Comparison of ENCODE assay signal across 8 cellular contexts in the genomic region with DNA sequence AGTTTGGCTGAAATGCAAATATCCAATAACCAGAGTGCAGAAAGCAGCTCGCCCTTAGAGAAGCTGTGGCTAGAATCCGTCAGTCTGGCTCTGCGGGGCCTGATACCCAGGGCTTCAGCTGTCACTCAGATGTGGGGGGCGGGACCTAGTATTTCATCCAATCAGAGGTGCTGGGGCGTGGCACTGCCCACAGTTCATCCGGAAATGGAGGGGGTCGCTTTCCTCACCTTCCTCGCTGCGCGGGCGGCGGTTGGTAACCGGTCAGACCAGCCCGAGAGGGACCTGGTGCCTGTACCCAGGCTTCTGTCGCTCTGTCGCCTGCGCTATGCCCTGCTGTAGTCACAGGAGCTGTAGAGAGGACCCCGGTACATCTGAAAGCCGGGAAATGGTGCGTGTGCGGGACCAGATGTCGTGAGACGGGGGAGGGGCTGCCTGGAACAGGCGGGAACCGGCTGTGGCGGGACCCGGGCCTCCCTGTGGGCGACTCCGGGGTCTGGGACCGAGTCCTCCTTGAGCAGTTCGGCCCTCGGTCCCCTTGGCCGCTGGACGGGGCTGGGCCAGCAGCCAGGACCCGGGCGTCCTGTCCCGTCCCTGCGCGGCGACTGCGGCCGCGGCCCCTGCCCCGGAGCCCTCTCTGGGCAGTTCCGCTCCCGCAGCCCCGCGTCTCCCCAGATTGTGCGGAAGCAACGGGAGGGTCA. TPM values are rescaled to one million over a fixed set of nuclear protein-coding genes. Genes with fewer than 3 reads are reported as not detected.
DNase-seq lines count a peak whose midpoint lies in the region; ATAC-seq, FAIRE-seq and TF ChIP-seq lines count a peak whose summit lies in the region.

A gene (plus strand): TSS at position 222 of the 698 bp plus-strand sequence. CDS start 104 bp downstream, at position 326.

- FAIRE-seq in HepG2 (lab: Jason Lieb, UNC): peak; percentile 67

- H3K27ac Mint-ChIP-seq in CD4-positive, CD25-positive, alpha-beta regulatory T cell: peak within 1 kb of the TSS; percentile 91 to 99 (median 98)

- peak within 1 kb of the TSS; percentile 94 to 99 (median 96) for H3K4me3 Mint-ChIP-seq in CD4-positive, CD25-positive, alpha-beta regulatory T cell

- peak within 1 kb of the TSS; percentile 95 for H3K9ac ChIP-seq in HepG2 (ENCODE audit: insufficient read depth, low read depth, low read length)

- in situ Hi-C loops in HepG2 (cut with HindIII; ENCODE audit: extremely low pct_ligation_motif_present, low pct_unique_long_range_greater_than_20kb): no loop called here

- intact Hi-C loops in HepG2 (cut with micrococcal nuclease; ENCODE audit: unreplicated experiment): loop anchor here (1.0 to 5.0 kb wide), 3 partner anchors 38 to 128 kb away; a partner anchor contains a TSS

- peak; percentile 85 to 95 (median 91) for DNase-seq in CD4-positive, CD25-positive, alpha-beta regulatory T cell
- DNase-seq in NCI-H82 (lab: John Stamatoyannopoulos, UW) (peak; percentile 95), dermis blood vessel endothelial cell (peak; percentile 90), HepG2 (ENCODE audit: low spot score) (peak; percentile 93)
- peak; percentile 89 to 90 for DNase-seq in activated CD4-positive, alpha-beta T cell treated with anti-CD3 and anti-CD28 coated beads, Interleukin-2, amount 50 U/mL, for 4 hours
- DNase-seq in stimulated activated CD4-positive, alpha-beta T cell treated with anti-CD3 and anti-CD28 coated beads, Interleukin-2, amount 100 ng/mL, for 48 hours: peak; percentile 88 to 89

- H3K27me3 Mint-ChIP-seq in CD4-positive, CD25-positive, alpha-beta regulatory T cell: peaks cover 4% of the 10 kb centered on the region

- peaks cover 13% of the 10 kb centered on the region for H3K36me3 Mint-ChIP-seq in CD4-positive, CD25-positive, alpha-beta regulatory T cell

- H2AFZ ChIP-seq in HepG2 (ENCODE audit: low read length): peak within 1 kb of the TSS; percentile 27

- H3K4me1 Mint-ChIP-seq in CD4-positive, CD25-positive, alpha-beta regulatory T cell: peaks cover 14 to 51% (median 31%) of the 10 kb centered on the region in 4 donors

- peaks cover 21% of the 10 kb centered on the region for H3K4me1 ChIP-seq in CD4-positive, CD25-positive, alpha-beta regulatory T cell (ENCODE audit: control insufficient read depth, insufficient read depth, low read length, poor library complexity, severe bottlenecking)
- H3K4me1 ChIP-seq in HepG2 (ENCODE audit: insufficient read depth, low read length): peaks cover 51% of the 10 kb centered on the region

- CTCF ChIA-PET in HepG2 (lab: Yijun Ruan, JAX; ENCODE audit: low intra/inter-chr PET ratio, low total read pairs): interaction anchor here (1.8 kb wide), 1 partner anchor 216 kb away, joined by 6 read pairs; no protein-coding TSS in a partner anchor

- no peak for TF ChIP-seq EP300 in HepG2 (IDR thresholded peaks at IDR 0.05; ENCODE audit: low read depth in 2 of 2, low read length in 2 of 2)
- no peak for TF ChIP-seq EP300 in HepG2 (CRISPR knock-in tag; IDR thresholded peaks at IDR 0.05; ENCODE audit: borderline replicate concordance)

- peak; percentile 84 to 97 for TF ChIP-seq POLR2A in HepG2 (IDR thresholded peaks at IDR 0.05; ENCODE audit: insufficient read depth in 1 of 2, low read depth in 2 of 2, low read length in 2 of 2)

- no peaks in the 10 kb centered on the region for H3K27me3 ChIP-seq in CD4-positive, CD25-positive, alpha-beta regulatory T cell (ENCODE audit: control insufficient read depth, insufficient read depth, low read length)
- H3K27me3 ChIP-seq in HepG2 (ENCODE audit: control insufficient read depth in 1 of 2, insufficient read depth in 2 of 2, low read length in 2 of 2): no peaks in the 10 kb centered on the region; a peak in 1 of 5 replicates

- H3K27ac ChIP-seq in CD4-positive, CD25-positive, alpha-beta regulatory T cell (ENCODE audit: insufficient read depth, low read length, poor library complexity, severe bottlenecking): peak within 1 kb of the TSS; percentile 87
- H3K27ac ChIP-seq in HepG2 (ENCODE audit: extremely low read length, insufficient read depth, low read length): peak within 1 kb of the TSS; percentile 97

- WGBS in HepG2 (ENCODE audit: low lambda C conversion rate): 0% methylated on average over 6 of the region's 50 CpGs

- peak; percentile 90 to 92 for ATAC-seq in CD4-positive, CD25-positive, alpha-beta regulatory T cell (ENCODE audit: low read depth in 2 of 2)
- peak; percentile 80 for ATAC-seq in GM19438 (IDR thresholded peaks at IDR 0.05; ENCODE audit: low read depth, unreplicated experiment)
- ATAC-seq in HG03571 (IDR thresholded peaks at IDR 0.05; ENCODE audit: unreplicated experiment): peak; percentile 79
- peak; percentile 90 for ATAC-seq in HepG2

- no peak for TF ChIP-seq CTCF in HepG2 (CRISPR knock-in tag; IDR thresholded peaks at IDR 0.05)

- peak within 1 kb of the TSS; percentile 88 for H3K4me3 ChIP-seq in CD4-positive, CD25-positive, alpha-beta regulatory T cell (ENCODE audit: low read depth, low read length)
- peak within 1 kb of the TSS; percentile 80 to 88 (median 85) for H3K4me3 ChIP-seq in HepG2 (replicated peaks in 1 of 3; ENCODE audit: insufficient read depth in 1 of 3, low read depth in 2 of 3, low read length in 3 of 3)

- H4K20me1 ChIP-seq in HepG2 (ENCODE audit: insufficient read depth, low read length): no peaks in the 10 kb centered on the region

- H3K79me2 ChIP-seq in HepG2 (ENCODE audit: insufficient read depth, low read length): peaks cover 18% of the 10 kb centered on the region

- peak; percentile 35 for TF ChIP-seq RAD21 in HepG2 (CRISPR knock-in tag; IDR thresholded peaks at IDR 0.05)

- H3K4me2 ChIP-seq in HepG2 (ENCODE audit: low read depth, low read length): peak within 1 kb of the TSS; percentile 100

- peaks cover 0 to 7% (median 0%) of the 10 kb centered on the region in 7 donors for H3K9me3 Mint-ChIP-seq in CD4-positive, CD25-positive, alpha-beta regulatory T cell

- peaks cover 3 to 8% of the 10 kb centered on the region in 2 experiments for H3K9me3 ChIP-seq in CD4-positive, CD25-positive, alpha-beta regulatory T cell (ENCODE audit: control insufficient read depth in 2 of 2, low read length in 2 of 2)
- no peaks in the 10 kb centered on the region for H3K9me3 ChIP-seq in HepG2 (ENCODE audit: low read length)

- peaks cover 8% of the 10 kb centered on the region for H3K36me3 ChIP-seq in CD4-positive, CD25-positive, alpha-beta regulatory T cell (ENCODE audit: control insufficient read depth, insufficient read depth, low read length)
- 0 out of 5 replicates have a peak, but pooled peaks cover 0 to 1% of the 10 kb centered on the region in 2 experiments for H3K36me3 ChIP-seq in HepG2 (replicated peaks in 1 of 2; ENCODE audit: control insufficient read depth in 1 of 2, insufficient read depth in 2 of 2, low read length in 2 of 2)

- POLR2A ChIA-PET in HepG2 (lab: Yijun Ruan, JAX): interaction anchor here (0.6 to 2.7 kb wide), 10 partner anchors 9 to 216 kb away, joined by 3 to 30 read pairs (median 10); a partner anchor contains a TSS

- BruUV-seq in HepG2 (replicated peaks; lab: Mats Ljungman, UMichigan): no TSS peak

TF ChIP-seq in HepG2, 621 proteins besides CTCF, POLR2A, EP300 and RAD21 (continues in another document):
- TF ChIP-seq, protein P1, sequence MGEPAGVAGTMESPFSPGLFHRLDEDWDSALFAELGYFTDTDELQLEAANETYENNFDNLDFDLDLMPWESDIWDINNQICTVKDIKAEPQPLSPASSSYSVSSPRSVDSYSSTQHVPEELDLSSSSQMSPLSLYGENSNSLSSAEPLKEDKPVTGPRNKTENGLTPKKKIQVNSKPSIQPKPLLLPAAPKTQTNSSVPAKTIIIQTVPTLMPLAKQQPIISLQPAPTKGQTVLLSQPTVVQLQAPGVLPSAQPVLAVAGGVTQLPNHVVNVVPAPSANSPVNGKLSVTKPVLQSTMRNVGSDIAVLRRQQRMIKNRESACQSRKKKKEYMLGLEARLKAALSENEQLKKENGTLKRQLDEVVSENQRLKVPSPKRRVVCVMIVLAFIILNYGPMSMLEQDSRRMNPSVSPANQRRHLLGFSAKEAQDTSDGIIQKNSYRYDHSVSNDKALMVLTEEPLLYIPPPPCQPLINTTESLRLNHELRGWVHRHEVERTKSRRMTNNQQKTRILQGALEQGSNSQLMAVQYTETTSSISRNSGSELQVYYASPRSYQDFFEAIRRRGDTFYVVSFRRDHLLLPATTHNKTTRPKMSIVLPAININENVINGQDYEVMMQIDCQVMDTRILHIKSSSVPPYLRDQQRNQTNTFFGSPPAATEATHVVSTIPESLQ (CRISPR knock-in tag; conservative IDR thresholded peaks at IDR 0.05): no peak
- TF ChIP-seq TAF15 (IDR thresholded peaks at IDR 0.05; ENCODE audit: low read depth, low read length, poor library complexity, severe bottlenecking) (no peak), HNF4G (IDR thresholded peaks at IDR 0.05; ENCODE audit: borderline replicate concordance, low read depth, low read length) (0 out of 2 replicates have a peak, but pooled peaks have one; percentile 3), HNF4G (CRISPR knock-in tag; IDR thresholded peaks at IDR 0.05; ENCODE audit: borderline replicate concordance, low read depth) (no peak; the same call in 1 of the 2 replicates)

RNA-seq across cellular contexts. Expression of the gene that starts here (rescaled TPM):
- 17.1 TPM for total RNA-seq in CD4-positive, CD25-positive, alpha-beta regulatory T cell
- 1 to 10 TPM; 3.6 to 5.1 (median 4.3) TPM for polyA plus RNA-seq in CD4-positive, CD25-positive, alpha-beta regulatory T cell
- total RNA-seq in dermis blood vessel endothelial cell (8.8 and 11.2 TPM in 2 replicates), HepG2 (2016; rRNA removed; fragmentation: Illumina TruSeq; extraction: Trizol) (12.8 and 16.5 TPM in 2 replicates)
- 1.8 and 2.2 TPM in 2 replicates for total RNA-seq in HepG2 (2016; cell fraction: cytosol; rRNA removed; fragmentation: Illumina TruSeq; extraction: Trizol; ENCODE audit: low read depth)
- 12.7 and 16.3 TPM in 2 replicates for total RNA-seq in HepG2 (2016; cell fraction: insoluble cytoplasmic fraction; rRNA removed; fragmentation: Illumina TruSeq; extraction: Trizol)
- 4.7 and 6.4 TPM in 2 replicates for total RNA-seq in HepG2 (2016; cell fraction: membrane; rRNA removed; fragmentation: Illumina TruSeq; extraction: Trizol)
- total RNA-seq in HepG2 (2016; cell fraction: nucleus; rRNA removed; fragmentation: Illumina TruSeq; extraction: Trizol): 12.4 and 15.3 TPM in 2 replicates
- polyA plus RNA-seq in HepG2 (2011; rRNA removed): 4.5 and 6.0 TPM in 2 replicates
- polyA plus RNA-seq in HepG2 (2011; cell fraction: cytosol; rRNA removed): 1.4 and 2.3 TPM in 2 replicates
- polyA plus RNA-seq in HepG2 (2011; cell fraction: nucleus; rRNA removed): 5.8 and 7.8 TPM in 2 replicates
- 4.5 and 5.9 TPM in 2 replicates for polyA plus RNA-seq in HepG2 (2012)
- 0.33 and 0.34 TPM in 2 replicates for polyA plus RNA-seq in HepG2 (2016; cell fraction: cytosol; fragmentation: Illumina TruSeq; extraction: Trizol; ENCODE audit: low read depth)
- 7.7 and 8.5 TPM in 2 replicates for polyA plus RNA-seq in HepG2 (2016; cell fraction: insoluble cytoplasmic fraction; fragmentation: Illumina TruSeq; extraction: Trizol; ENCODE audit: low read depth)
- polyA plus RNA-seq in HepG2 (2016; cell fraction: membrane; fragmentation: Illumina TruSeq; extraction: Trizol; ENCODE audit: low read depth): 0.97 and 1.1 TPM in 2 replicates
- 42.0 and 43.2 TPM in 2 replicates for polyA plus RNA-seq in HepG2 (2016; cell fraction: nucleus; fragmentation: Illumina TruSeq; extraction: Trizol; ENCODE audit: insufficient read depth, low read depth)
- 1.4 and 2.1 TPM in 2 replicates for polyA minus RNA-seq in HepG2 (2011; rRNA and poly(A)+ RNA removed; ENCODE audit: low replicate concordance)
- 4.2 and 5.5 TPM in 2 replicates for polyA minus RNA-seq in HepG2 (2011; cell fraction: cytosol; rRNA and poly(A)+ RNA removed)
- 8.4 and 11.4 TPM in 2 replicates for polyA minus RNA-seq in HepG2 (2011; cell fraction: nucleus; rRNA and poly(A)+ RNA removed)

Comparison
In these comparisons a context has a peak if more than half of its experiments do, and no peak if none do; other contexts are left out.
1. Peak in every context shown above with its lines: DNase-seq, ATAC-seq, H3K4me3 ChIP-seq and H3K27ac ChIP-seq.